In the genomic region with DNA sequence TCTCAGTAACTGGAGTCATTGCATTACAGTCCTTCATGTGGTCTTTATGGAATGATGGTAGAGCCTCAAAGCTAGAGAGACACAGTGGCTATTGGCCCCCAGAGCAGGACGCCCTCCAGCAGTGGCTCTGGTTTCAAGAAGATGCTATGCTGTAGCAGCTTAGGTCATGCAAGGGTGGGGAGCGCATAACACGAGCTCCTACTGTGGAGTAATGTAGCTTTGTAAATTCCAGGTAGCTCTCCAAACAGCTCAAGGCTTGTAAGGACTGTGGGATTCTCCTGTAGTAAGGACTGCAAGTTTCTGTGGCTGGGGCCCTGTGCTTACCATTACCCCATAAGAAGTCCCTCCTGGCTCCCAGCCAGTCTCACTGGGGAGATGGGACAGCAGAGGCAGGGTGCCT, we compare ENCODE assay signal across 20 cellular contexts. TPM values are rescaled to one million over a fixed set of nuclear protein-coding genes. Genes with fewer than 3 reads are reported as not detected.
DNase-seq lines count a peak whose midpoint lies in the region; ATAC-seq, FAIRE-seq and TF ChIP-seq lines count a peak whose summit lies in the region.
"Had no signal": no experiment of that assay in that cellular context is flagged by ENCODE, and none has a peak within 500 bp of the region (broad histone marks: within the 10 kb centered on the region; RNA-seq: fewer than 3 reads in every experiment).

No MANE protein-coding gene starts in this region.

- H3K27ac ChIP-seq in HepG2 (ENCODE audit: extremely low read length, insufficient read depth, low read length) (no peak overlapping the region), right lobe of liver (no peak overlapping the region), astrocyte (ENCODE audit: low read depth, low read length) (no peak overlapping the region), breast epithelium (no peak overlapping the region)
- H3K27ac ChIP-seq: 22Rv1, HL-60 had no signal

- WGBS in HepG2 (ENCODE audit: low lambda C conversion rate), result 33% methylated on average over 2 of the region's 3 CpGs
- 100% methylated on average over 2 of the region's 3 CpGs for WGBS in right lobe of liver (ENCODE audit: insufficient coverage, low coverage, low lambda C conversion rate, missing lambda C conversion rate)

- H3K4me2 ChIP-seq in HepG2 (ENCODE audit: low read depth, low read length) (no peak overlapping the region), astrocyte (ENCODE audit: low read length) (no peak overlapping the region)

- no peak overlapping the region for H3K4me3 ChIP-seq in HepG2 (replicated peaks in 1 of 3; ENCODE audit: insufficient read depth in 1 of 3, low read depth in 2 of 3, low read length in 3 of 3)
- H3K4me3 ChIP-seq in right lobe of liver, result no peak overlapping the region
- H3K4me3 ChIP-seq in astrocyte (ENCODE audit: insufficient read depth, low read depth, low read length), result no peak overlapping the region
- H3K4me3 ChIP-seq in breast epithelium, result no peak overlapping the region

- in situ Hi-C loops in HepG2 (cut with HindIII; ENCODE audit: extremely low pct_ligation_motif_present, low pct_unique_long_range_greater_than_20kb), result no loop called here

- no peaks in the 10 kb centered on the region for H3K27me3 Mint-ChIP-seq in astrocyte (ENCODE audit: low read depth, unreplicated experiment)

- H3K27ac Mint-ChIP-seq in astrocyte (ENCODE audit: unreplicated experiment), result peak overlapping the region; percentile 29
- H3K27ac Mint-ChIP-seq: CD14-positive monocyte; CD8-positive, alpha-beta T cell had no signal

- peaks cover 9% of the 10 kb centered on the region for H3K4me1 Mint-ChIP-seq in astrocyte (ENCODE audit: low read depth, unreplicated experiment)

- no peak for TF ChIP-seq RAD21 in HepG2 (CRISPR knock-in tag; IDR thresholded peaks at IDR 0.05)

- H3K4me1 ChIP-seq in HepG2 (ENCODE audit: insufficient read depth, low read length) (no peaks in the 10 kb centered on the region), right lobe of liver (peaks cover 0 to 2% (median under 1%) of the 10 kb centered on the region in 4 donors), astrocyte (ENCODE audit: insufficient read depth, low read length) (no peaks in the 10 kb centered on the region), breast epithelium (no peaks in the 10 kb centered on the region)

- no peaks in the 10 kb centered on the region for H3K36me3 Mint-ChIP-seq in astrocyte (ENCODE audit: low read depth, unreplicated experiment)
- H3K36me3 Mint-ChIP-seq: CD14-positive monocyte; CD8-positive, alpha-beta T cell had no signal

- no peaks in the 10 kb centered on the region for H3K9me3 Mint-ChIP-seq in astrocyte (ENCODE audit: unreplicated experiment)
- H3K9me3 Mint-ChIP-seq: CD8-positive, alpha-beta T cell had no signal

- no peak for TF ChIP-seq CTCF in HepG2 (CRISPR knock-in tag; IDR thresholded peaks at IDR 0.05)
- no peak for TF ChIP-seq CTCF in right lobe of liver (IDR thresholded peaks at IDR 0.05)
- TF ChIP-seq CTCF in astrocyte (IDR thresholded peaks at IDR 0.05; ENCODE audit: insufficient read depth, low read depth, low read length), result no peak
- TF ChIP-seq CTCF in breast epithelium (IDR thresholded peaks at IDR 0.05), result no peak

- no peak overlapping the region for H3K4me3 Mint-ChIP-seq in astrocyte (ENCODE audit: unreplicated experiment)
- H3K4me3 Mint-ChIP-seq: CD14-positive monocyte; CD8-positive, alpha-beta T cell had no signal

- DNase-seq in HepG2 (ENCODE audit: low spot score) (no peak), right lobe of liver (no peak), astrocyte (ENCODE audit: low read depth) (no peak), islet precursor cell (peak; percentile 86), breast epithelium (ENCODE audit: low spot score in 2 of 2) (no peak), T1000 (lab: John Stamatoyannopoulos, UW) (no peak), SIG-M5 (lab: John Stamatoyannopoulos, UW) (no peak)
- DNase-seq: CD8-positive, alpha-beta T cell; COR-L47; DMS153; DMS79 treated with DMSO at 0.1 percent for 48 hours; EL; GDM1; GOT3; IMR-90; KBM-7 had no signal

- CTCF ChIA-PET in HepG2 (lab: Yijun Ruan, JAX; ENCODE audit: low intra/inter-chr PET ratio, low total read pairs), result no interaction called here

- no peak for FAIRE-seq in HepG2 (lab: Jason Lieb, UNC)
- no peak for FAIRE-seq in astrocyte (lab: Jason Lieb, UNC)
- FAIRE-seq: D721Med had no signal

- H2AFZ ChIP-seq in HepG2 (ENCODE audit: low read length) (no peak overlapping the region), astrocyte (ENCODE audit: low read depth, low read length) (no peak overlapping the region)

- H3K79me2 ChIP-seq in HepG2 (ENCODE audit: insufficient read depth, low read length), result no peaks in the 10 kb centered on the region
- peaks cover 6% of the 10 kb centered on the region for H3K79me2 ChIP-seq in astrocyte (ENCODE audit: insufficient read depth, low read length)

- TF ChIP-seq POLR2A in HepG2 (IDR thresholded peaks at IDR 0.05; ENCODE audit: insufficient read depth in 1 of 2, low read depth in 2 of 2, low read length in 2 of 2) (no peak), right lobe of liver (IDR thresholded peaks at IDR 0.05) (no peak), breast epithelium (IDR thresholded peaks at IDR 0.05) (no peak)

- BruUV-seq in HepG2 (replicated peaks; lab: Mats Ljungman, UMichigan), result no TSS peak

- TF ChIP-seq EP300 in HepG2 (IDR thresholded peaks at IDR 0.05; ENCODE audit: low read depth in 2 of 2, low read length in 2 of 2) (no peak), HepG2 (CRISPR knock-in tag; IDR thresholded peaks at IDR 0.05; ENCODE audit: borderline replicate concordance) (no peak)

- ATAC-seq in HepG2 (no peak), right lobe of liver (no peak)
- ATAC-seq: CD8-positive, alpha-beta T cell had no signal

- POLR2A ChIA-PET in HepG2 (lab: Yijun Ruan, JAX), result no interaction called here

- H3K36me3 ChIP-seq in HepG2 (replicated peaks in 1 of 2; ENCODE audit: control insufficient read depth in 1 of 2, insufficient read depth in 2 of 2, low read length in 2 of 2) (no peaks in the 10 kb centered on the region), right lobe of liver (no peaks in the 10 kb centered on the region), astrocyte (ENCODE audit: insufficient read depth, low read length) (no peaks in the 10 kb centered on the region), breast epithelium (no peaks in the 10 kb centered on the region)

- H3K9me3 ChIP-seq in HepG2 (ENCODE audit: low read length) (no peaks in the 10 kb centered on the region), right lobe of liver (no peaks in the 10 kb centered on the region), astrocyte (ENCODE audit: insufficient read depth, low read depth, low read length) (no peaks in the 10 kb centered on the region), breast epithelium (no peaks in the 10 kb centered on the region)

- H3K27me3 ChIP-seq in HepG2 (ENCODE audit: control insufficient read depth in 1 of 2, insufficient read depth in 2 of 2, low read length in 2 of 2) (no peaks in the 10 kb centered on the region), right lobe of liver (no peaks in the 10 kb centered on the region), astrocyte (ENCODE audit: insufficient read depth, low read length) (no peaks in the 10 kb centered on the region), breast epithelium (no peaks in the 10 kb centered on the region)

- H3K9ac ChIP-seq in HepG2 (ENCODE audit: insufficient read depth, low read depth, low read length) (no peak overlapping the region), astrocyte (ENCODE audit: low read length) (no peak overlapping the region)

- H4K20me1 ChIP-seq in HepG2 (ENCODE audit: insufficient read depth, low read length) (no peaks in the 10 kb centered on the region), astrocyte (ENCODE audit: insufficient read depth, low read length) (peaks cover 7% of the 10 kb centered on the region)

- intact Hi-C loops in HepG2 (cut with micrococcal nuclease; ENCODE audit: unreplicated experiment), result no loop called here
- intact Hi-C loops in right lobe of liver (cut with DNase I), result loop anchor here in 1 of 2 donors (10.0 kb wide), 2 partner anchors 162 to 432 kb away; a partner anchor contains a TSS
- intact Hi-C loops in breast epithelium (cut with DNase I; ENCODE audit: low total_unique reads), result no loop called here

RNA-seq across cellular contexts. Expression of a gene that starts 15.6 kb away (rescaled TPM):
- total RNA-seq in HepG2 (2016; rRNA removed; fragmentation: Illumina TruSeq; extraction: Trizol), result 2.0 and 2.2 TPM in 2 replicates
- total RNA-seq in HepG2 (2016; cell fraction: cytosol; rRNA removed; fragmentation: Illumina TruSeq; extraction: Trizol; ENCODE audit: low read depth), result 13.5 and 14.5 TPM in 2 replicates
- 1.7 and 2.3 TPM in 2 replicates for total RNA-seq in HepG2 (2016; cell fraction: insoluble cytoplasmic fraction; rRNA removed; fragmentation: Illumina TruSeq; extraction: Trizol)
- total RNA-seq in HepG2 (2016; cell fraction: membrane; rRNA removed; fragmentation: Illumina TruSeq; extraction: Trizol), result 7.8 and 9.4 TPM in 2 replicates
- 2.2 and 2.3 TPM in 2 replicates for total RNA-seq in HepG2 (2016; cell fraction: nucleus; rRNA removed; fragmentation: Illumina TruSeq; extraction: Trizol)
- polyA plus RNA-seq in HepG2 (2011; rRNA removed), result 0.45 and 0.57 TPM in 2 replicates
- polyA plus RNA-seq in HepG2 (2011; cell fraction: cytosol; rRNA removed), result 0.24 and 0.33 TPM in 2 replicates
- 0.34 and 0.47 TPM in 2 replicates for polyA plus RNA-seq in HepG2 (2011; cell fraction: nucleus; rRNA removed)
- 0.60 and 0.76 TPM in 2 replicates for polyA plus RNA-seq in HepG2 (2012)
- polyA plus RNA-seq in HepG2 (2016; cell fraction: cytosol; fragmentation: Illumina TruSeq; extraction: Trizol; ENCODE audit: low read depth), result 0.14 and 0.24 TPM in 2 replicates
- 1.5 and 2.1 TPM in 2 replicates for polyA plus RNA-seq in HepG2 (2016; cell fraction: insoluble cytoplasmic fraction; fragmentation: Illumina TruSeq; extraction: Trizol; ENCODE audit: low read depth)
- 0.31 and 0.42 TPM in 2 replicates for polyA plus RNA-seq in HepG2 (2016; cell fraction: membrane; fragmentation: Illumina TruSeq; extraction: Trizol; ENCODE audit: low read depth)
- 1.4 and 1.7 TPM in 2 replicates for polyA plus RNA-seq in HepG2 (2016; cell fraction: nucleus; fragmentation: Illumina TruSeq; extraction: Trizol; ENCODE audit: insufficient read depth, low read depth)
- 0.05 and 0.44 TPM in 2 replicates for polyA minus RNA-seq in HepG2 (2011; rRNA and poly(A)+ RNA removed; ENCODE audit: low replicate concordance)
- polyA minus RNA-seq in HepG2 (2011; cell fraction: cytosol; rRNA and poly(A)+ RNA removed), result 0.79 and 2.0 TPM in 2 replicates
- polyA minus RNA-seq in HepG2 (2011; cell fraction: nucleus; rRNA and poly(A)+ RNA removed), result 3.0 and 4.1 TPM in 2 replicates
- 1 to 10 TPM; 1.3 to 2.3 (median 1.9) TPM for total RNA-seq in right lobe of liver
- 2.5 and 2.9 TPM in 2 replicates for total RNA-seq in astrocyte
- total RNA-seq in breast epithelium, result 10 to 100 TPM in 2 of 3 donors, 1 to 10 TPM in 1; 8.5 to 14.5 (median 13.4) TPM

RNA-seq across cellular contexts. Expression of a gene that starts 15.9 kb away (rescaled TPM):
- 0.42 and 0.59 TPM in 2 replicates for total RNA-seq in HepG2 (2016; rRNA removed; fragmentation: Illumina TruSeq; extraction: Trizol)
- 0.18 and 0.20 TPM in 2 replicates for total RNA-seq in HepG2 (2016; cell fraction: cytosol; rRNA removed; fragmentation: Illumina TruSeq; extraction: Trizol; ENCODE audit: low read depth)
- 0.41 and 0.59 TPM in 2 replicates for total RNA-seq in HepG2 (2016; cell fraction: insoluble cytoplasmic fraction; rRNA removed; fragmentation: Illumina TruSeq; extraction: Trizol)
- total RNA-seq in HepG2 (2016; cell fraction: membrane; rRNA removed; fragmentation: Illumina TruSeq; extraction: Trizol), result 0.41 and 0.56 TPM in 2 replicates
- total RNA-seq in HepG2 (2016; cell fraction: nucleus; rRNA removed; fragmentation: Illumina TruSeq; extraction: Trizol), result 0.56 and 0.69 TPM in 2 replicates
- 0.86 and 1.1 TPM in 2 replicates for polyA plus RNA-seq in HepG2 (2011; rRNA removed)
- polyA plus RNA-seq in HepG2 (2011; cell fraction: cytosol; rRNA removed), result 0.32 and 0.64 TPM in 2 replicates
- polyA plus RNA-seq in HepG2 (2011; cell fraction: nucleus; rRNA removed), result 0.53 and 0.93 TPM in 2 replicates
- polyA plus RNA-seq in HepG2 (2012), result 0.45 and 0.62 TPM in 2 replicates
- polyA plus RNA-seq in HepG2 (2016; cell fraction: cytosol; fragmentation: Illumina TruSeq; extraction: Trizol; ENCODE audit: low read depth), result 0.22 and 0.27 TPM in 2 replicates
- 0.68 and 0.71 TPM in 2 replicates for polyA plus RNA-seq in HepG2 (2016; cell fraction: insoluble cytoplasmic fraction; fragmentation: Illumina TruSeq; extraction: Trizol; ENCODE audit: low read depth)
- polyA plus RNA-seq in HepG2 (2016; cell fraction: membrane; fragmentation: Illumina TruSeq; extraction: Trizol; ENCODE audit: low read depth), result 0.33 and 0.52 TPM in 2 replicates
- polyA plus RNA-seq in HepG2 (2016; cell fraction: nucleus; fragmentation: Illumina TruSeq; extraction: Trizol; ENCODE audit: insufficient read depth, low read depth), result 1.5 and 1.6 TPM in 2 replicates
- polyA minus RNA-seq in HepG2 (2011; rRNA and poly(A)+ RNA removed; ENCODE audit: low replicate concordance), result 0.28 and 0.68 TPM in 2 replicates
- polyA minus RNA-seq in HepG2 (2011; cell fraction: cytosol; rRNA and poly(A)+ RNA removed), result 0.44 and 0.49 TPM in 2 replicates
- 1.5 and 1.6 TPM in 2 replicates for polyA minus RNA-seq in HepG2 (2011; cell fraction: nucleus; rRNA and poly(A)+ RNA removed)
- total RNA-seq in right lobe of liver, result 1 to 10 TPM in 4 of 6 experiments, under 1 TPM in 2; 0.82 to 1.5 (median 1.2) TPM
- 0.54 and 0.55 TPM in 2 replicates for total RNA-seq in astrocyte
- 1 to 10 TPM in 2 of 3 donors, under 1 TPM in 1; 0.98 to 1.6 (median 1.1) TPM for total RNA-seq in breast epithelium
